Comparison of ENCODE assay signal across 2 cellular contexts in the genomic region with DNA sequence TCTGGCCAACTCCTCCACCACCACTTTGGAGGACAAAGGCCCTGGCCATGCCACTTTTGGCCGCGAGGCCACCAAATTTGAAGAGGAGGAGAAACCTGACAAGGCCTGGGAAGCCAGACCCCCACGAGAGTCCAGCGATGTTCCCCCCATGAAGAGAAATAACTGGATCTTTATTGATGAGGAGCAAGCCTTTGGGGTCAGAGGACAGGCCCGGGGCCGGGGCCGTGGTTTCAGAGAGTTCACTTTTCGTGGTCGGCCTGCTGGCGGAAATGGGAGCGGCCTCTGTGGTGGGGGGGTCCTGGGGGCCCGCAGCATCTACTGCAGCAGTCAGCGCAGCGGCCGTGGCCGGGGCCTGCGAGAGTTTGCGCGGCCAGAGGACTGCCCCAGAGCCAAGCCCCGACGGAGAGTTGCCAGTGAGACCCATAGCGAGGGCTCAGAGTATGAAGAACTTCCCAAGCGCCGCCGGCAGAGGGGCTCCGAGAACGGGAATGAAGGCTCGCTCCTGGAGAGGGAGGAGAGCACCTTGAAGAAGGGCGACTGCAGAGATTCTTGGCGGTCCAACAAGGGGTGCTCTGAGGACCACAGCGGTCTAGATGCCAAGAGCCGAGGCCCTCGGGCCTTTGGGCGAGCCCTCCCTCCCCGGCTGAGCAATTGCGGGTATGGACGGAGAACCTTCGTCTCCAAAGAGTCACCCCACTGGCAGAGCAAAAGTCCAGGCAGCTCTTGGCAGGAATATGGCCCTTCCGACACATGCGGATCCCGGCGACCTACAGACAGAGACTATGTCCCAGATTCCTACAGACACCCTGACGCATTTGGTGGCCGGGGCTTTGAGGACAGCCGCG.
TF ChIP-seq lines count a peak whose summit lies in the region.

No MANE protein-coding gene starts in this region.

TF ChIP-seq in K562, 482 proteins besides CTCF, POLR2A, EP300 and RAD21:
- 0 out of 2 replicates have a peak, but pooled peaks have one; percentile 8 for TF ChIP-seq POLR2AphosphoS5 (IDR thresholded peaks at IDR 0.05; ENCODE audit: control insufficient read depth, insufficient read depth, low read depth, low read length)
- TF ChIP-seq, protein P1, sequence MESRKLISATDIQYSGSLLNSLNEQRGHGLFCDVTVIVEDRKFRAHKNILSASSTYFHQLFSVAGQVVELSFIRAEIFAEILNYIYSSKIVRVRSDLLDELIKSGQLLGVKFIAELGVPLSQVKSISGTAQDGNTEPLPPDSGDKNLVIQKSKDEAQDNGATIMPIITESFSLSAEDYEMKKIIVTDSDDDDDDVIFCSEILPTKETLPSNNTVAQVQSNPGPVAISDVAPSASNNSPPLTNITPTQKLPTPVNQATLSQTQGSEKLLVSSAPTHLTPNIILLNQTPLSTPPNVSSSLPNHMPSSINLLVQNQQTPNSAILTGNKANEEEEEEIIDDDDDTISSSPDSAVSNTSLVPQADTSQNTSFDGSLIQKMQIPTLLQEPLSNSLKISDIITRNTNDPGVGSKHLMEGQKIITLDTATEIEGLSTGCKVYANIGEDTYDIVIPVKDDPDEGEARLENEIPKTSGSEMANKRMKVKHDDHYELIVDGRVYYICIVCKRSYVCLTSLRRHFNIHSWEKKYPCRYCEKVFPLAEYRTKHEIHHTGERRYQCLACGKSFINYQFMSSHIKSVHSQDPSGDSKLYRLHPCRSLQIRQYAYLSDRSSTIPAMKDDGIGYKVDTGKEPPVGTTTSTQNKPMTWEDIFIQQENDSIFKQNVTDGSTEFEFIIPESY (CRISPR knock-in tag; IDR thresholded peaks at IDR 0.05) = peak; percentile 51; the same call in 1 of the 2 replicates
- TF ChIP-seq GABPB1 (CRISPR knock-in tag; IDR thresholded peaks at IDR 0.05) = no peak
- TF ChIP-seq NUFIP1 (IDR thresholded peaks at IDR 0.05; ENCODE audit: partially characterized antibody) = no peak
- TF ChIP-seq RBM22 (IDR thresholded peaks at IDR 0.05; ENCODE audit: low read depth, low read length, poor library complexity, severe bottlenecking) = peak; percentile 78
- TF ChIP-seq SMARCA4 (IDR thresholded peaks at IDR 0.05) = no peak

TF ChIP-seq in HepG2, 621 proteins besides CTCF, POLR2A, EP300 and RAD21:
- TF ChIP-seq ZNF572 (CRISPR knock-in tag; IDR thresholded peaks at IDR 0.05) (no peak), SKI (IDR thresholded peaks at IDR 0.05; ENCODE audit: partially characterized antibody) (no peak), ZNF558 (CRISPR knock-in tag; IDR thresholded peaks at IDR 0.05; ENCODE audit: borderline replicate concordance) (no peak), ATAD3A (CRISPR knock-in tag; IDR thresholded peaks at IDR 0.05) (no peak), TEAD3 (CRISPR knock-in tag; optimal IDR thresholded peaks at IDR 0.05; ENCODE audit: borderline replicate concordance) (no peak), JUND (CRISPR knock-in tag; IDR thresholded peaks at IDR 0.05) (no peak), ZNF674 (CRISPR knock-in tag; IDR thresholded peaks at IDR 0.05; ENCODE audit: low read depth) (no peak), RELA (CRISPR knock-in tag; IDR thresholded peaks at IDR 0.05) (no peak), ZNF816 (CRISPR knock-in tag; IDR thresholded peaks at IDR 0.05; ENCODE audit: borderline replicate concordance) (no peak), ZNF570 (CRISPR knock-in tag; IDR thresholded peaks at IDR 0.05; ENCODE audit: borderline replicate concordance) (no peak)
- TF ChIP-seq, protein P2, sequence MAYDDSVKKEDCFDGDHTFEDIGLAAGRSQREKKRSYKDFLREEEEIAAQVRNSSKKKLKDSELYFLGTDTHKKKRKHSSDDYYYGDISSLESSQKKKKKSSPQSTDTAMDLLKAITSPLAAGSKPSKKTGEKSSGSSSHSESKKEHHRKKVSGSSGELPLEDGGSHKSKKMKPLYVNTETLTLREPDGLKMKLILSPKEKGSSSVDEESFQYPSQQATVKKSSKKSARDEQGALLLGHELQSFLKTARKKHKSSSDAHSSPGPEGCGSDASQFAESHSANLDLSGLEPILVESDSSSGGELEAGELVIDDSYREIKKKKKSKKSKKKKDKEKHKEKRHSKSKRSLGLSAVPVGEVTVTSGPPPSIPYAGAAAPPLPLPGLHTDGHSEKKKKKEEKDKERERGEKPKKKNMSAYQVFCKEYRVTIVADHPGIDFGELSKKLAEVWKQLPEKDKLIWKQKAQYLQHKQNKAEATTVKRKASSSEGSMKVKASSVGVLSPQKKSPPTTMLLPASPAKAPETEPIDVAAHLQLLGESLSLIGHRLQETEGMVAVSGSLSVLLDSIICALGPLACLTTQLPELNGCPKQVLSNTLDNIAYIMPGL (CRISPR knock-in tag; IDR thresholded peaks at IDR 0.05; ENCODE audit: borderline replicate concordance in 1 of 2, low read depth in 1 of 2) = no peak
- TF ChIP-seq, protein P3, sequence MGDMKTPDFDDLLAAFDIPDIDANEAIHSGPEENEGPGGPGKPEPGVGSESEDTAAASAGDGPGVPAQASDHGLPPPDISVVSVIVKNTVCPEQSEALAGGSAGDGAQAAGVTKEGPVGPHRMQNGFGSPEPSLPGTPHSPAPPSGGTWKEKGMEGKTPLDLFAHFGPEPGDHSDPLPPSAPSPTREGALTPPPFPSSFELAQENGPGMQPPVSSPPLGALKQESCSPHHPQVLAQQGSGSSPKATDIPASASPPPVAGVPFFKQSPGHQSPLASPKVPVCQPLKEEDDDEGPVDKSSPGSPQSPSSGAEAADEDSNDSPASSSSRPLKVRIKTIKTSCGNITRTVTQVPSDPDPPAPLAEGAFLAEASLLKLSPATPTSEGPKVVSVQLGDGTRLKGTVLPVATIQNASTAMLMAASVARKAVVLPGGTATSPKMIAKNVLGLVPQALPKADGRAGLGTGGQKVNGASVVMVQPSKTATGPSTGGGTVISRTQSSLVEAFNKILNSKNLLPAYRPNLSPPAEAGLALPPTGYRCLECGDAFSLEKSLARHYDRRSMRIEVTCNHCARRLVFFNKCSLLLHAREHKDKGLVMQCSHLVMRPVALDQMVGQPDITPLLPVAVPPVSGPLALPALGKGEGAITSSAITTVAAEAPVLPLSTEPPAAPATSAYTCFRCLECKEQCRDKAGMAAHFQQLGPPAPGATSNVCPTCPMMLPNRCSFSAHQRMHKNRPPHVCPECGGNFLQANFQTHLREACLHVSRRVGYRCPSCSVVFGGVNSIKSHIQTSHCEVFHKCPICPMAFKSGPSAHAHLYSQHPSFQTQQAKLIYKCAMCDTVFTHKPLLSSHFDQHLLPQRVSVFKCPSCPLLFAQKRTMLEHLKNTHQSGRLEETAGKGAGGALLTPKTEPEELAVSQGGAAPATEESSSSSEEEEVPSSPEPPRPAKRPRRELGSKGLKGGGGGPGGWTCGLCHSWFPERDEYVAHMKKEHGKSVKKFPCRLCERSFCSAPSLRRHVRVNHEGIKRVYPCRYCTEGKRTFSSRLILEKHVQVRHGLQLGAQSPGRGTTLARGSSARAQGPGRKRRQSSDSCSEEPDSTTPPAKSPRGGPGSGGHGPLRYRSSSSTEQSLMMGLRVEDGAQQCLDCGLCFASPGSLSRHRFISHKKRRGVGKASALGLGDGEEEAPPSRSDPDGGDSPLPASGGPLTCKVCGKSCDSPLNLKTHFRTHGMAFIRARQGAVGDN (CRISPR knock-in tag; IDR thresholded peaks at IDR 0.05) = no peak
- TF ChIP-seq, protein P4, sequence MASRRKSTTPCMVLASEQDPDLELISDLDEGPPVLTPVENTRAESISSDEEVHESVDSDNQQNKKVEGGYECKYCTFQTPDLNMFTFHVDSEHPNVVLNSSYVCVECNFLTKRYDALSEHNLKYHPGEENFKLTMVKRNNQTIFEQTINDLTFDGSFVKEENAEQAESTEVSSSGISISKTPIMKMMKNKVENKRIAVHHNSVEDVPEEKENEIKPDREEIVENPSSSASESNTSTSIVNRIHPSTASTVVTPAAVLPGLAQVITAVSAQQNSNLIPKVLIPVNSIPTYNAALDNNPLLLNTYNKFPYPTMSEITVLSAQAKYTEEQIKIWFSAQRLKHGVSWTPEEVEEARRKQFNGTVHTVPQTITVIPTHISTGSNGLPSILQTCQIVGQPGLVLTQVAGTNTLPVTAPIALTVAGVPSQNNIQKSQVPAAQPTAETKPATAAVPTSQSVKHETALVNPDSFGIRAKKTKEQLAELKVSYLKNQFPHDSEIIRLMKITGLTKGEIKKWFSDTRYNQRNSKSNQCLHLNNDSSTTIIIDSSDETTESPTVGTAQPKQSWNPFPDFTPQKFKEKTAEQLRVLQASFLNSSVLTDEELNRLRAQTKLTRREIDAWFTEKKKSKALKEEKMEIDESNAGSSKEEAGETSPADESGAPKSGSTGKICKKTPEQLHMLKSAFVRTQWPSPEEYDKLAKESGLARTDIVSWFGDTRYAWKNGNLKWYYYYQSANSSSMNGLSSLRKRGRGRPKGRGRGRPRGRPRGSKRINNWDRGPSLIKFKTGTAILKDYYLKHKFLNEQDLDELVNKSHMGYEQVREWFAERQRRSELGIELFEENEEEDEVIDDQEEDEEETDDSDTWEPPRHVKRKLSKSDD (CRISPR knock-in tag; IDR thresholded peaks at IDR 0.05; ENCODE audit: low read depth) = no peak
- TF ChIP-seq, protein P5, sequence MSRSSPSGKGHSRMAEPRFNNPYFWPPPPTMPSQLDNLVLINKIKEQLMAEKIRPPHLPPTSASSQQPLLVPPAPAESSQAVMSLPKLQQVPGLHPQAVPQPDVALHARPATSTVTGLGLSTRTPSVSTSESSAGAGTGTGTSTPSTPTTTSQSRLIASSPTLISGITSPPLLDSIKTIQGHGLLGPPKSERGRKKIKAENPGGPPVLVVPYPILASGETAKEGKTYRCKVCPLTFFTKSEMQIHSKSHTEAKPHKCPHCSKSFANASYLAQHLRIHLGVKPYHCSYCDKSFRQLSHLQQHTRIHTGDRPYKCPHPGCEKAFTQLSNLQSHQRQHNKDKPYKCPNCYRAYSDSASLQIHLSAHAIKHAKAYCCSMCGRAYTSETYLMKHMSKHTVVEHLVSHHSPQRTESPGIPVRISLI (CRISPR knock-in tag; IDR thresholded peaks at IDR 0.05; ENCODE audit: borderline replicate concordance) = no peak
- TF ChIP-seq, protein P6, sequence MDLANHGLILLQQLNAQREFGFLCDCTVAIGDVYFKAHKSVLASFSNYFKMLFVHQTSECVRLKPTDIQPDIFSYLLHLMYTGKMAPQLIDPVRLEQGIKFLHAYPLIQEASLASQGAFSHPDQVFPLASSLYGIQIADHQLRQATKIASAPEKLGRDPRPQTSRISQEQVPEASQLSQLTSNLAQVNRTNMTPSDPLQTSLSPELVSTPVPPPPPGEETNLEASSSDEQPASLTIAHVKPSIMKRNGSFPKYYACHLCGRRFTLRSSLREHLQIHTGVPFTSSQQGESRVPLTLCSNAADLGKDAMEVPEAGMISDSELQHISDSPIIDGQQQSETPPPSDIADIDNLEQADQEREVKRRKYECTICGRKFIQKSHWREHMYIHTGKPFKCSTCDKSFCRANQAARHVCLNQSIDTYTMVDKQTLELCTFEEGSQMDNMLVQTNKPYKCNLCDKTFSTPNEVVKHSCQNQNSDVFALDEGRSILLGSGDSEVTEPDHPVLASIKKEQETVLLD (CRISPR knock-in tag; IDR thresholded peaks at IDR 0.05; ENCODE audit: low read depth) = no peak
- TF ChIP-seq, protein P7, sequence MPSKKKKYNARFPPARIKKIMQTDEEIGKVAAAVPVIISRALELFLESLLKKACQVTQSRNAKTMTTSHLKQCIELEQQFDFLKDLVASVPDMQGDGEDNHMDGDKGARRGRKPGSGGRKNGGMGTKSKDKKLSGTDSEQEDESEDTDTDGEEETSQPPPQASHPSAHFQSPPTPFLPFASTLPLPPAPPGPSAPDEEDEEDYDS (CRISPR knock-in tag; IDR thresholded peaks at IDR 0.05) = no peak
- TF ChIP-seq, protein P8, sequence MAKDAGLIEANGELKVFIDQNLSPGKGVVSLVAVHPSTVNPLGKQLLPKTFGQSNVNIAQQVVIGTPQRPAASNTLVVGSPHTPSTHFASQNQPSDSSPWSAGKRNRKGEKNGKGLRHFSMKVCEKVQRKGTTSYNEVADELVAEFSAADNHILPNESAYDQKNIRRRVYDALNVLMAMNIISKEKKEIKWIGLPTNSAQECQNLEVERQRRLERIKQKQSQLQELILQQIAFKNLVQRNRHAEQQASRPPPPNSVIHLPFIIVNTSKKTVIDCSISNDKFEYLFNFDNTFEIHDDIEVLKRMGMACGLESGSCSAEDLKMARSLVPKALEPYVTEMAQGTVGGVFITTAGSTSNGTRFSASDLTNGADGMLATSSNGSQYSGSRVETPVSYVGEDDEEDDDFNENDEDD (CRISPR knock-in tag; IDR thresholded peaks at IDR 0.05; ENCODE audit: borderline replicate concordance) = no peak
